In genomic region chr4:119684463-119684862, GRCh38 we compare ENCODE assay signal across 25 cellular contexts.
"Had no signal": no experiment of that assay in that cellular context is flagged by ENCODE, and none has a peak within 500 bp of the region (broad histone marks: within the 10 kb centered on the region; RNA-seq: fewer than 3 reads in every experiment).

No MANE protein-coding gene starts in this region.

- ATAC-seq: activated CD8-positive, alpha-beta T cell treated with anti-CD3 and anti-CD28 coated beads for 36 hours; activated T-cell treated with anti-CD3 and anti-CD28 coated beads, Interleukin-2, amount 50 U/mL, for 4 hours; activated T-helper 17 cell treated with anti-CD3 and anti-CD28 coated beads, Interleukin-2, amount 50 U/mL, for 72 hours; effector memory CD8-positive, alpha-beta T cell; stimulated activated effector memory CD8-positive, alpha-beta T cell treated with anti-CD3 and anti-CD28 coated beads, Interleukin-12 subunit alpha, Interleukin-12 subunit beta, amount 100 ng/mL, for 72 hours; stimulated activated naive CD8-positive, alpha-beta T cell treated with anti-CD3 and anti-CD28 coated beads, Interleukin-15, amount 100 ng/mL, for 72 hours; T-helper 17 cell; WTC11 had no signal

- H3K4me3 ChIP-seq: heart right ventricle, vagina had no signal

- H3K36me3 Mint-ChIP-seq: naive B cell; stimulated activated effector memory CD8-positive, alpha-beta T cell treated with anti-CD3 and anti-CD28 coated beads, Interleukin-12 subunit alpha, Interleukin-12 subunit beta, amount 100 ng/mL, for 72 hours; WTC11 had no signal

- H3K27ac ChIP-seq: vagina had no signal

- H3K27me3 Mint-ChIP-seq: stimulated activated naive CD8-positive, alpha-beta T cell treated with anti-CD3 and anti-CD28 coated beads, Interleukin-15, amount 100 ng/mL, for 72 hours had no signal

- H3K27ac Mint-ChIP-seq: activated CD8-positive, alpha-beta T cell treated with anti-CD3 and anti-CD28 coated beads for 36 hours; activated T-helper 17 cell treated with anti-CD3 and anti-CD28 coated beads, Interleukin-2, amount 50 U/mL, for 72 hours; effector memory CD8-positive, alpha-beta T cell; naive B cell; stimulated activated effector memory CD8-positive, alpha-beta T cell treated with anti-CD3 and anti-CD28 coated beads, Interleukin-12 subunit alpha, Interleukin-12 subunit beta, amount 100 ng/mL, for 72 hours; stimulated activated naive CD8-positive, alpha-beta T cell treated with anti-CD3 and anti-CD28 coated beads, Interleukin-15, amount 100 ng/mL, for 72 hours; T-helper 17 cell; type B pancreatic cell; WTC11 had no signal

- H3K9me3 Mint-ChIP-seq: activated CD8-positive, alpha-beta T cell treated with anti-CD3 and anti-CD28 coated beads for 36 hours; activated T-cell treated with anti-CD3 and anti-CD28 coated beads, Interleukin-2, amount 50 U/mL, for 4 hours; activated T-helper 17 cell treated with anti-CD3 and anti-CD28 coated beads, Interleukin-2, amount 50 U/mL, for 72 hours; effector memory CD8-positive, alpha-beta T cell; stimulated activated effector memory CD8-positive, alpha-beta T cell treated with anti-CD3 and anti-CD28 coated beads, Interleukin-12 subunit alpha, Interleukin-12 subunit beta, amount 100 ng/mL, for 72 hours; stimulated activated naive CD8-positive, alpha-beta T cell treated with anti-CD3 and anti-CD28 coated beads, Interleukin-15, amount 100 ng/mL, for 72 hours had no signal

- DNase-seq: activated CD4-positive, alpha-beta T cell treated with anti-CD3 and anti-CD28 coated beads for 1 hour; activated CD4-positive, alpha-beta T cell treated with anti-CD3 and anti-CD28 coated beads, Interleukin-2, amount 50 U/mL, for 1 hour; activated CD8-positive, alpha-beta T cell treated with anti-CD3 and anti-CD28 coated beads for 36 hours; activated gamma-delta T cell treated with Interleukin-2 at 50 U/mL for 16 hours; activated naive CD4-positive, alpha-beta T cell treated with anti-CD3 and anti-CD28 coated beads, Interleukin-2, amount 50 U/mL, for 16 hours; activated T-cell treated with anti-CD3 and anti-CD28 coated beads, Interleukin-2, amount 50 U/mL, for 4 hours; amniotic stem cell; caudate nucleus; cortex of kidney; effector memory CD8-positive, alpha-beta T cell; erythroblast; foreskin fibroblast; heart right ventricle; naive B cell; small intestine; stimulated activated CD4-positive, alpha-beta T cell treated with anti-CD3 and anti-CD28 coated beads, Interleukin-4, amount 100 ng/mL, for 24 hours; stimulated activated naive CD8-positive, alpha-beta T cell treated with anti-CD3 and anti-CD28 coated beads, Interleukin-15, amount 100 ng/mL, for 72 hours; substantia nigra; T-helper 17 cell; T1000 had no signal

- H3K27me3 ChIP-seq: heart right ventricle, vagina had no signal

- H3K4me3 Mint-ChIP-seq: activated CD8-positive, alpha-beta T cell treated with anti-CD3 and anti-CD28 coated beads for 36 hours; activated T-cell treated with anti-CD3 and anti-CD28 coated beads, Interleukin-2, amount 50 U/mL, for 4 hours; activated T-helper 17 cell treated with anti-CD3 and anti-CD28 coated beads, Interleukin-2, amount 50 U/mL, for 72 hours; effector memory CD8-positive, alpha-beta T cell; naive B cell; stimulated activated effector memory CD8-positive, alpha-beta T cell treated with anti-CD3 and anti-CD28 coated beads, Interleukin-12 subunit alpha, Interleukin-12 subunit beta, amount 100 ng/mL, for 72 hours; stimulated activated naive CD8-positive, alpha-beta T cell treated with anti-CD3 and anti-CD28 coated beads, Interleukin-15, amount 100 ng/mL, for 72 hours; T-helper 17 cell; type B pancreatic cell; WTC11 had no signal

- H3K4me1 Mint-ChIP-seq: activated T-helper 17 cell treated with anti-CD3 and anti-CD28 coated beads, Interleukin-2, amount 50 U/mL, for 72 hours; naive B cell; stimulated activated effector memory CD8-positive, alpha-beta T cell treated with anti-CD3 and anti-CD28 coated beads, Interleukin-12 subunit alpha, Interleukin-12 subunit beta, amount 100 ng/mL, for 72 hours; stimulated activated naive CD8-positive, alpha-beta T cell treated with anti-CD3 and anti-CD28 coated beads, Interleukin-15, amount 100 ng/mL, for 72 hours; T-helper 17 cell had no signal

- H3K9me3 ChIP-seq: heart right ventricle, vagina had no signal

- H3K4me1 ChIP-seq: vagina had no signal

- H3K36me3 ChIP-seq: heart right ventricle, vagina had no signal
